Comparison of ENCODE assay signal across 1 cellular context in the genomic region with DNA sequence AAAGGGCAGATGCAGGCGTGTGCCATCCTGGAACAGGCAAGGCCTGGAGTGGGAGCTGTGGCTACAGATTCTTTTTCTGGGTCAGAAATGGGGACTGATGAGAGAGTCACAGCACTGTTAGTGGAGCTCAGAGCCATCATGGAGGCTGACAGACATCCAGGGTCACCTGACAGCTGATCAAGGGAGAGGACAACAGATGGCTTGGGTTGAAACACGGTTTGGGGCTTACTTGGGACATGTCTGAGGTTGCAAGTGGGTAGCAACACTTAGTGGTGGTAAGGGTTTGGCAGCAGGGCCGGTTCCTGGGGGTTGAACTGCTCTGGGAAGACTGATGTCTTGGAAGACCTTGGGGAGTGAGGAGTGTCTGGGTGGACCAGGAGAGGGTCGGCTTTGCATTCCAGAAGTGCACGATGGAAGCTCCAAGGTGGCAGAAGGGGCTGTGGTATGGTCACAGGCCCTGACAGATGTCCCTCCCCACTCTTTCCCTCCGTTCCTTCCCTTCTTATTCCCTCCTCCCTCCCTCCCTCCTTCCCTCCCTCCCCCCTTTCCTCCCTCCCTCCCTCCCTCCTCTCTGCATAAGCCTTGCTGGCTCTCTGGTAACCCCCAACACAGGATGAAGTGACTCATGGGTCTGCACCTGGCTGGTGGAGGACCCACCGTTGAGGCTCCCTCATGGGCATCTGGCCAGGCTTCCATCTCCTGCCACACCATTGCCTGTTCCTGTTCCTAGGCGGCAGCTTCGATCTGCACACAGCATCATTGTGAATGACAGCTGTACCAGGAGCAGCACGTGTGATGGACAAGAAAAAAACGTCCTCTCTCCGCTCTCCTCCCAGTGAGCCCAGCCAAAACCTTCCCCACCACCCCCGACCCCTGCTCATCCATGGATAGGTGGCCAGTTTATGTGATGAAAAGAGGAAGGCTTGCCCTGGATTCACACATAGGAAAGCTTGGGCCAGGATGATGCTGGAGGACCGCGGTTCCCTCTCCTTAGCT.
TF ChIP-seq lines count a peak whose summit lies in the region.

No MANE protein-coding gene starts in this region.

TF ChIP-seq in HepG2, 621 proteins besides CTCF, POLR2A, EP300 and RAD21 (continued from another document):
- TF ChIP-seq, protein P1, sequence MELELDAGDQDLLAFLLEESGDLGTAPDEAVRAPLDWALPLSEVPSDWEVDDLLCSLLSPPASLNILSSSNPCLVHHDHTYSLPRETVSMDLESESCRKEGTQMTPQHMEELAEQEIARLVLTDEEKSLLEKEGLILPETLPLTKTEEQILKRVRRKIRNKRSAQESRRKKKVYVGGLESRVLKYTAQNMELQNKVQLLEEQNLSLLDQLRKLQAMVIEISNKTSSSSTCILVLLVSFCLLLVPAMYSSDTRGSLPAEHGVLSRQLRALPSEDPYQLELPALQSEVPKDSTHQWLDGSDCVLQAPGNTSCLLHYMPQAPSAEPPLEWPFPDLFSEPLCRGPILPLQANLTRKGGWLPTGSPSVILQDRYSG (CRISPR knock-in tag; IDR thresholded peaks at IDR 0.05), result no peak
